ENCODE assay signal across 9 cellular contexts in the genomic region with DNA sequence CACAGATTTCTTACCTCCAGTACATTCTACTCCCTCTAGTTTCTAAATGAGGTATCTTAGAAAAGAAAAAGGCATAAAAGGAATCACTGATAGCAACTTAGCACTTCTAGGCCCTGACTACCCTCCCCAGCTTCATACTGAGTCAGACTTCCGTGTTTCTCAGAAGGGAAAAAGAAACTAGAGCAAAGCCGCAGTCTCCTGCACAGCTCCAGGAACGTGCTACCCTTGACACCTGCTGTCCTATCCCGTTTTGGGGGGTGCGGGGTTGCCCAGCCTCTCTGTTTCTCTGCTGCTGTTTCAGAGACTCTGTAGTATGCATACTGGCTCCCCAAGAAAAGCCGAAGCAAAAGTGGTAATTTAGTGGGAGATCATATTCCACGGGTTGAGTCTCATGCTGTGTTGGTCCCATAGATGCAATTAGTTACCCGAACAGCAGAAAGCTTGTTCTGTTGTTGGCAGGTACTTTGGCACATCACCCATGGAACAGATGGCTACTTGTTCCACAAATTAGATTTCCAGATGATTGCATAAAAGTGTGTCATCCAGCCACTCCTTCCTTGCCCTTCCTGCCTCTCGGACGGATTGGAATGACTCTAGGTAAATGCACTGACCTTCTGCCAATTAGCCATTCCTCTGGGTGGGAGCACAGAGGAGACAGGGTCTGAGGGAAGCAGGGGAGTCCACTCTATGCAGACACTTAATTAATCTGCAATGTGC.
DNase-seq lines count a peak whose midpoint lies in the region; ATAC-seq lines count a peak whose summit lies in the region.
"Had no signal": no experiment of that assay in that cellular context is flagged by ENCODE, and none has a peak within 500 bp of the region (broad histone marks: within the 10 kb centered on the region; RNA-seq: fewer than 3 reads in every experiment).

No MANE protein-coding gene starts in this region.

- peak; percentile 87 to 94 for ATAC-seq in natural killer cell treated with Interleukin-12 subunit alpha and Interleukin-12 subunit beta and Interleukin-15 and Interleukin-18, amount 100 ng/mL, for 72 hours
- ATAC-seq in HG03175 (IDR thresholded peaks at IDR 0.05; ENCODE audit: unreplicated experiment), result no peak
- ATAC-seq in HG02840 (IDR thresholded peaks at IDR 0.05; ENCODE audit: low FRiP score, unreplicated experiment), result no peak
- no peak for ATAC-seq in HG03097 (IDR thresholded peaks at IDR 0.05; ENCODE audit: low FRiP score, unreplicated experiment)
- no peak for ATAC-seq in HG03108 (IDR thresholded peaks at IDR 0.05; ENCODE audit: unreplicated experiment)
- ATAC-seq: right cardiac atrium had no signal

- peaks cover 7% of the 10 kb centered on the region for H3K36me3 Mint-ChIP-seq in natural killer cell treated with Interleukin-12 subunit alpha and Interleukin-12 subunit beta and Interleukin-15 and Interleukin-18, amount 100 ng/mL, for 72 hours

- H3K27ac Mint-ChIP-seq in natural killer cell treated with Interleukin-12 subunit alpha and Interleukin-12 subunit beta and Interleukin-15 and Interleukin-18, amount 100 ng/mL, for 72 hours, result peak overlapping the region; percentile 64 to 82

- H3K27me3 Mint-ChIP-seq in natural killer cell treated with Interleukin-12 subunit alpha and Interleukin-12 subunit beta and Interleukin-15 and Interleukin-18, amount 100 ng/mL, for 72 hours, result no peaks in the 10 kb centered on the region

- no peaks in the 10 kb centered on the region for H3K9me3 Mint-ChIP-seq in natural killer cell treated with Interleukin-12 subunit alpha and Interleukin-12 subunit beta and Interleukin-15 and Interleukin-18, amount 100 ng/mL, for 72 hours

- peaks cover 23 to 50% of the 10 kb centered on the region in 2 donors for H3K4me1 Mint-ChIP-seq in natural killer cell treated with Interleukin-12 subunit alpha and Interleukin-12 subunit beta and Interleukin-15 and Interleukin-18, amount 100 ng/mL, for 72 hours (ENCODE audit: low read depth in 2 of 2)

- DNase-seq in Ammon's horn (ENCODE audit: low spot score) (peak; percentile 19), NCI-H2171 treated with DMSO at 0.1 percent for 48 hours (lab: John Stamatoyannopoulos, UW) (peak; percentile 97)
- peak; percentile 6 for DNase-seq in activated CD8-positive, alpha-beta memory T cell treated with anti-CD3 and anti-CD28 coated beads, Interleukin-2, amount 50 U/mL, for 24 hours (ENCODE audit: extremely low read depth)
- DNase-seq in natural killer cell treated with Interleukin-12 subunit alpha and Interleukin-12 subunit beta and Interleukin-15 and Interleukin-18, amount 100 ng/mL, for 72 hours (ENCODE audit: low spot score), result no peak

- H3K4me3 Mint-ChIP-seq in natural killer cell treated with Interleukin-12 subunit alpha and Interleukin-12 subunit beta and Interleukin-15 and Interleukin-18, amount 100 ng/mL, for 72 hours, result peak overlapping the region; percentile 71

Comparison
In these comparisons a context has a peak if more than half of its experiments do, and no peak if none do; other contexts are left out.
1. ATAC-seq: peak in natural killer cell treated with Interleukin-12 subunit alpha and Interleukin-12 subunit beta and Interleukin-15 and Interleukin-18, amount 100 ng/mL, for 72 hours (2 of 2); none in HG03175 (single experiment), HG02840 (single experiment), HG03097 (single experiment) and HG03108 (single experiment).